ENCODE assay signal across 7 cellular contexts in genomic region chr17:46193246-46193625, GRCh38. TPM values are rescaled to one million over a fixed set of nuclear protein-coding genes. Genes with fewer than 3 reads are reported as not detected.
DNase-seq lines count a peak whose midpoint lies in the region; ATAC-seq and TF ChIP-seq lines count a peak whose summit lies in the region.

KANSL1 (minus strand) TSS chr17:46193429; CDS start chr17:46172143, 21,286 bp downstream.

- DNase-seq in NCI-H1694 treated with DMSO at 0.1 percent for 48 hours (lab: John Stamatoyannopoulos, UW) (peak; percentile 96), astrocyte of the spinal cord (ENCODE audit: low read depth, low spot score) (peak; percentile 88), hippocampal formation (lab: John Stamatoyannopoulos, UW) (peak; percentile 75 to 97), sciatic nerve (ENCODE audit: low spot score) (peak; percentile 92)
- peak; percentile 90 for DNase-seq in T-helper 2 cell treated with Interferon-gamma antibody and Interleukin-4, amounts not matched to agents 5 μg/mL and 100 μg/mL, for 36 hours (ENCODE audit: low spot score)

- H3K4me1 Mint-ChIP-seq in T-helper 2 cell treated with Interferon-gamma antibody and Interleukin-4, amounts not matched to agents 5 μg/mL and 100 μg/mL, for 36 hours (ENCODE audit: low read depth): peaks cover 63% of the 10 kb centered on the region

- ATAC-seq in GM18498 (IDR thresholded peaks at IDR 0.05; ENCODE audit: unreplicated experiment) (peak; percentile 71), HG02884 (IDR thresholded peaks at IDR 0.05; ENCODE audit: unreplicated experiment) (peak; percentile 46), sciatic nerve (peak; percentile 77)

- TF ChIP-seq CTCF in astrocyte of the spinal cord (IDR thresholded peaks at IDR 0.05; ENCODE audit: low read depth, low read length): peak; percentile 56

- intact Hi-C loops in sciatic nerve (cut with DNase I): loop anchor here (5.0 kb wide), 1 partner anchor 146 kb away; no protein-coding TSS in a partner anchor

- peak within 1 kb of the TSS; percentile 99 for H3K27ac Mint-ChIP-seq in T-helper 2 cell treated with Interferon-gamma antibody and Interleukin-4, amounts not matched to agents 5 μg/mL and 100 μg/mL, for 36 hours

- no peaks in the 10 kb centered on the region for H3K9me3 Mint-ChIP-seq in T-helper 2 cell treated with Interferon-gamma antibody and Interleukin-4, amounts not matched to agents 5 μg/mL and 100 μg/mL, for 36 hours

- H3K36me3 Mint-ChIP-seq in T-helper 2 cell treated with Interferon-gamma antibody and Interleukin-4, amounts not matched to agents 5 μg/mL and 100 μg/mL, for 36 hours (ENCODE audit: low read depth): peaks cover 29% of the 10 kb centered on the region

- H3K4me3 Mint-ChIP-seq in T-helper 2 cell treated with Interferon-gamma antibody and Interleukin-4, amounts not matched to agents 5 μg/mL and 100 μg/mL, for 36 hours: peak within 1 kb of the TSS; percentile 86

- H3K4me3 ChIP-seq in astrocyte of the spinal cord (ENCODE audit: low read depth, low read length): peak within 1 kb of the TSS; percentile 93

- no peaks in the 10 kb centered on the region for H3K27me3 Mint-ChIP-seq in T-helper 2 cell treated with Interferon-gamma antibody and Interleukin-4, amounts not matched to agents 5 μg/mL and 100 μg/mL, for 36 hours (ENCODE audit: low read depth)

- in situ Hi-C loops in astrocyte of the spinal cord (cut with HindIII; ENCODE audit: low sequenced_read_pairs): no loop called here

RNA-seq across cellular contexts. Expression of gene KANSL1, which starts in this region (rescaled TPM):
- 108 TPM for total RNA-seq in sciatic nerve

Comparison
In these comparisons a context has a peak if more than half of its experiments do, and no peak if none do; other contexts are left out.
1. Peak in every context shown above with its lines: DNase-seq, ATAC-seq and H3K4me3 ChIP-seq.